16 cellular contexts compared by ENCODE assay signal in genomic region chr10:5805680-5806079, GRCh38. TPM values are rescaled to one million over a fixed set of nuclear protein-coding genes. Genes with fewer than 3 reads are reported as not detected.
A peak's percentile ranks its signal among the peaks of the same experiment; 100 is the strongest.
DNase-seq lines count a peak whose midpoint lies in the region; ATAC-seq and TF ChIP-seq lines count a peak whose summit lies in the region.
"Had no signal": no experiment of that assay in that cellular context is flagged by ENCODE, and none has a peak within 500 bp of the region (broad histone marks: within the 10 kb centered on the region; RNA-seq: fewer than 3 reads in every experiment).

No MANE protein-coding gene starts in this region.

- H3K4me1 ChIP-seq in OCI-LY1 (ENCODE audit: insufficient read depth, low read length, severe bottlenecking) (peaks cover 55% of the 10 kb centered on the region), uterus (peaks cover 0 to 2% of the 10 kb centered on the region in 2 donors)
- H3K4me1 ChIP-seq: BE2C had no signal

- intact Hi-C loops in uterus (cut with DNase I; ENCODE audit: low total_unique reads): no loop called here

- H3F3A ChIP-seq in OCI-LY1 (ENCODE audit: insufficient read depth, low read length): no peaks in the 10 kb centered on the region

- peak overlapping the region; percentile 54 for H3K27ac ChIP-seq in OCI-LY1 (ENCODE audit: low read depth, low read length, poor library complexity, severe bottlenecking)
- H3K27ac ChIP-seq in uterus: no peak overlapping the region
- H3K27ac ChIP-seq: PC-9, SK-N-MC had no signal

- no peak overlapping the region for H3K27ac Mint-ChIP-seq in endothelial cell (ENCODE audit: unreplicated experiment)

- H3K4me2 ChIP-seq in OCI-LY1 (ENCODE audit: low read length): 0 out of 2 replicates have a peak overlapping the region, but pooled peaks have one; percentile 12
- H3K4me2 ChIP-seq: PC-9 had no signal

- no peaks in the 10 kb centered on the region for H3K9me2 ChIP-seq in OCI-LY1 (ENCODE audit: low read depth, low read length)

- no peaks in the 10 kb centered on the region for H3K9me3 Mint-ChIP-seq in endothelial cell (ENCODE audit: unreplicated experiment)

- peak; percentile 48 for DNase-seq in CD1c-positive myeloid dendritic cell (ENCODE audit: extremely low spot score)
- DNase-seq in GM12865 (ENCODE audit: low read depth): peak; percentile 28
- no peak for DNase-seq in endothelial cell (ENCODE audit: low spot score)
- no peak for DNase-seq in NCI-H1436 (lab: John Stamatoyannopoulos, UW)
- no peak for DNase-seq in GM19240 (ENCODE audit: insufficient read length, low spot score)
- DNase-seq in uterus: no peak
- DNase-seq: ACHN, BE2C, NCI-H1092 treated with DMSO at 0.1 percent for 48 hours, NCI-H1694 treated with DMSO at 0.1 percent for 48 hours, NCI-H345, NCI-H526 treated with DMSO at 0.1 percent for 48 hours, PC-9 had no signal

- H3K79me2 ChIP-seq in OCI-LY1 (ENCODE audit: insufficient read depth, low read length): peaks cover 99% of the 10 kb centered on the region

- peaks cover 12% of the 10 kb centered on the region for H3K4me1 Mint-ChIP-seq in endothelial cell (ENCODE audit: unreplicated experiment)

- H2AFZ ChIP-seq in OCI-LY1 (ENCODE audit: low read length): no peak overlapping the region
- H2AFZ ChIP-seq: PC-9 had no signal

- H4K20me1 ChIP-seq in OCI-LY1 (ENCODE audit: insufficient read depth, low read length): peaks cover under 1% of the 10 kb centered on the region

- no peak for TF ChIP-seq POLR2A in uterus (IDR thresholded peaks at IDR 0.05)

- TF ChIP-seq CTCF in GM12865 (IDR thresholded peaks at IDR 0.05; ENCODE audit: insufficient read depth, low read depth, low read length, missing control alignments): no peak
- TF ChIP-seq CTCF in OCI-LY1 (IDR thresholded peaks at IDR 0.05; ENCODE audit: low read length): no peak
- no peak for TF ChIP-seq CTCF in endothelial cell (IDR thresholded peaks at IDR 0.05; ENCODE audit: unreplicated experiment)
- no peak for TF ChIP-seq CTCF in uterus (IDR thresholded peaks at IDR 0.05)

- peaks cover 58% of the 10 kb centered on the region for H3K36me3 ChIP-seq in OCI-LY1 (ENCODE audit: insufficient read depth, low read length)
- no peaks in the 10 kb centered on the region for H3K36me3 ChIP-seq in uterus

- ATAC-seq in HG02610 (IDR thresholded peaks at IDR 0.05; ENCODE audit: unreplicated experiment): no peak

- no peaks in the 10 kb centered on the region for H3K36me3 Mint-ChIP-seq in endothelial cell (ENCODE audit: low read depth, unreplicated experiment)

- H3K9me3 ChIP-seq in OCI-LY1 (ENCODE audit: low read length): no peaks in the 10 kb centered on the region
- no peaks in the 10 kb centered on the region for H3K9me3 ChIP-seq in uterus
- H3K9me3 ChIP-seq: BE2C had no signal

- H3K4me3 ChIP-seq in GM12865 (ENCODE audit: low read depth, low read length): no peak overlapping the region
- no peak overlapping the region for H3K4me3 ChIP-seq in OCI-LY1 (ENCODE audit: low read depth, low read length, poor library complexity, severe bottlenecking)
- no peak overlapping the region for H3K4me3 ChIP-seq in uterus
- H3K4me3 ChIP-seq: PC-9, SK-N-MC had no signal

- no peaks in the 10 kb centered on the region for H3K27me3 Mint-ChIP-seq in endothelial cell (ENCODE audit: unreplicated experiment)

- no peaks in the 10 kb centered on the region for H3K27me3 ChIP-seq in OCI-LY1 (ENCODE audit: insufficient read depth, low read length)
- H3K27me3 ChIP-seq in uterus: no peaks in the 10 kb centered on the region
- H3K27me3 ChIP-seq: BE2C had no signal

- peak overlapping the region; percentile 48 for H3K4me3 Mint-ChIP-seq in endothelial cell (ENCODE audit: unreplicated experiment)

- H3K9ac ChIP-seq in OCI-LY1 (ENCODE audit: low read length): no peak overlapping the region

RNA-seq across cellular contexts. Expression of gene GDI2, which starts 7.6 kb away (rescaled TPM):
- 320 TPM for total RNA-seq in endothelial cell (ENCODE audit: unreplicated experiment)
- 100 to 1,000 TPM in 3 of 4 donors, 10 to 100 TPM in 1; 91.7 to 420 (median 185) TPM for total RNA-seq in uterus

Comparison
In these comparisons a context has a peak if more than half of its experiments do, and no peak if none do; other contexts are left out.
1. DNase-seq: peak in CD1c-positive myeloid dendritic cell (single experiment) and GM12865 (single experiment); none in endothelial cell (single experiment), NCI-H1436 (single experiment), GM19240 (single experiment) and uterus (0 of 2).